In genomic region chr2:217653240-217653639, GRCh38 we compare ENCODE assay signal across 9 cellular contexts.
DNase-seq lines count a peak whose midpoint lies in the region; ATAC-seq and TF ChIP-seq lines count a peak whose summit lies in the region.
"Had no signal": no experiment of that assay in that cellular context is flagged by ENCODE, and none has a peak within 500 bp of the region (broad histone marks: within the 10 kb centered on the region; RNA-seq: fewer than 3 reads in every experiment).

No MANE protein-coding gene starts in this region.

- H3K9me3 Mint-ChIP-seq in endothelial cell (ENCODE audit: unreplicated experiment) = no peaks in the 10 kb centered on the region

- DNase-seq in AG09309 (ENCODE audit: low read depth) (peak; percentile 94), OCI-M1 (lab: John Stamatoyannopoulos, UW) (peak; percentile 11), fibroblast of gingiva (ENCODE audit: low read depth) (peak; percentile 81), nucleus accumbens (lab: John Stamatoyannopoulos, UW) (peak in 31 of 56 donors; percentile 4 to 68 (median 30)), endothelial cell (ENCODE audit: low spot score) (no peak)

- H3K27me3 Mint-ChIP-seq in endothelial cell (ENCODE audit: unreplicated experiment) = no peaks in the 10 kb centered on the region

- ATAC-seq in GM19351 (IDR thresholded peaks at IDR 0.05; ENCODE audit: unreplicated experiment) = no peak
- no peak for ATAC-seq in HG03469 (IDR thresholded peaks at IDR 0.05; ENCODE audit: unreplicated experiment)
- ATAC-seq in GM21737 (IDR thresholded peaks at IDR 0.05; ENCODE audit: unreplicated experiment) = no peak

- no peak overlapping the region for H3K4me3 Mint-ChIP-seq in endothelial cell (ENCODE audit: unreplicated experiment)
- H3K4me3 Mint-ChIP-seq: activated naive CD8-positive, alpha-beta T cell had no signal

- peaks cover 3% of the 10 kb centered on the region for H3K4me1 Mint-ChIP-seq in endothelial cell (ENCODE audit: unreplicated experiment)

- H3K36me3 Mint-ChIP-seq in endothelial cell (ENCODE audit: low read depth, unreplicated experiment) = no peaks in the 10 kb centered on the region

- H3K4me3 ChIP-seq in AG09309 (ENCODE audit: control insufficient read depth, low read depth, low read length) = no peak overlapping the region

- no peak overlapping the region for H3K27ac Mint-ChIP-seq in endothelial cell (ENCODE audit: unreplicated experiment)
- H3K27ac Mint-ChIP-seq: activated naive CD8-positive, alpha-beta T cell had no signal

- TF ChIP-seq CTCF in AG09309 (IDR thresholded peaks at IDR 0.05; ENCODE audit: control insufficient read depth, insufficient read depth, low read depth, low read length, missing control alignments) = peak; percentile 23
- TF ChIP-seq CTCF in endothelial cell (IDR thresholded peaks at IDR 0.05; ENCODE audit: unreplicated experiment) = no peak
